Comparison of ENCODE assay signal across 10 cellular contexts in genomic region chr15:69664572-69665326, GRCh38.
DNase-seq lines count a peak whose midpoint lies in the region; ATAC-seq and TF ChIP-seq lines count a peak whose summit lies in the region.
"Had no signal": no experiment of that assay in that cellular context is flagged by ENCODE, and none has a peak within 500 bp of the region (broad histone marks: within the 10 kb centered on the region; RNA-seq: fewer than 3 reads in every experiment).

No MANE protein-coding gene starts in this region.

- no peak for TF ChIP-seq CTCF in GM13976 (IDR thresholded peaks at IDR 0.05; ENCODE audit: borderline replicate concordance, control extremely low read depth, extremely low read depth, insufficient read depth, missing control alignments)

- H3K4me3 Mint-ChIP-seq in central memory CD8-positive, alpha-beta T cell = no peak overlapping the region
- H3K4me3 Mint-ChIP-seq: activated CD8-positive, alpha-beta memory T cell treated with anti-CD3 and anti-CD28 coated beads, Interleukin-2, amount 10 ng/mL, durations not matched to agents 7 days and 5 days; natural killer cell had no signal

- no peaks in the 10 kb centered on the region for H3K9me3 Mint-ChIP-seq in central memory CD8-positive, alpha-beta T cell
- H3K9me3 Mint-ChIP-seq: natural killer cell had no signal

- no peaks in the 10 kb centered on the region for H3K27me3 Mint-ChIP-seq in central memory CD8-positive, alpha-beta T cell

- H3K36me3 Mint-ChIP-seq in central memory CD8-positive, alpha-beta T cell (ENCODE audit: insufficient read depth) = peaks cover 3% of the 10 kb centered on the region
- H3K36me3 Mint-ChIP-seq: activated CD8-positive, alpha-beta memory T cell treated with anti-CD3 and anti-CD28 coated beads, Interleukin-2, amount 10 ng/mL, durations not matched to agents 7 days and 5 days; natural killer cell had no signal

- H3K27ac Mint-ChIP-seq in central memory CD8-positive, alpha-beta T cell (ENCODE audit: low read depth) = peak overlapping the region; percentile 64
- H3K27ac Mint-ChIP-seq: activated CD8-positive, alpha-beta memory T cell treated with anti-CD3 and anti-CD28 coated beads, Interleukin-2, amount 10 ng/mL, durations not matched to agents 7 days and 5 days; natural killer cell had no signal

- H3K4me1 Mint-ChIP-seq in central memory CD8-positive, alpha-beta T cell = peaks cover 56% of the 10 kb centered on the region

- DNase-seq in GM13976 (ENCODE audit: low spot score) = peak; percentile 16
- DNase-seq in NCI-H2171 treated with DMSO at 0.1 percent for 48 hours (lab: John Stamatoyannopoulos, UW) = peak; percentile 79
- DNase-seq in central memory CD8-positive, alpha-beta T cell (ENCODE audit: low spot score in 2 of 2) = no peak
- DNase-seq in nucleus accumbens (lab: John Stamatoyannopoulos, UW) = peak in 29 of 56 donors; percentile 4 to 61 (median 37)
- no peak for DNase-seq in NCI-H446 treated with DMSO at 0.1 percent for 48 hours (lab: John Stamatoyannopoulos, UW)
- DNase-seq in NK-92 (lab: John Stamatoyannopoulos, UW; ENCODE audit: unreplicated experiment) = no peak
- DNase-seq: activated CD8-positive, alpha-beta memory T cell treated with anti-CD3 and anti-CD28 coated beads, Interleukin-2, amount 10 ng/mL, durations not matched to agents 7 days and 5 days; dermis blood vessel endothelial cell; natural killer cell had no signal

- no peak for ATAC-seq in central memory CD8-positive, alpha-beta T cell (replicated peaks; ENCODE audit: extremely low read depth, poor library complexity, severe bottlenecking)
- ATAC-seq in HG03521 (IDR thresholded peaks at IDR 0.05; ENCODE audit: unreplicated experiment) = no peak
- ATAC-seq: activated CD8-positive, alpha-beta memory T cell treated with anti-CD3 and anti-CD28 coated beads, Interleukin-2, amount 10 ng/mL, durations not matched to agents 7 days and 5 days; natural killer cell had no signal

- in situ Hi-C loops in GM13976 (cut with MboI; ENCODE audit: low sequenced_read_pairs, unreplicated experiment) = no loop called here

Comparison
In these comparisons a context has a peak if more than half of its experiments do, and no peak if none do; other contexts are left out.
1. DNase-seq: peak in GM13976 (single experiment), NCI-H2171 treated with DMSO at 0.1 percent for 48 hours (single experiment) and nucleus accumbens (29 of 56); none in central memory CD8-positive, alpha-beta T cell (0 of 2), NCI-H446 treated with DMSO at 0.1 percent for 48 hours (single experiment) and NK-92 (single experiment).